ENCODE assay signal across 16 cellular contexts in the genomic region with DNA sequence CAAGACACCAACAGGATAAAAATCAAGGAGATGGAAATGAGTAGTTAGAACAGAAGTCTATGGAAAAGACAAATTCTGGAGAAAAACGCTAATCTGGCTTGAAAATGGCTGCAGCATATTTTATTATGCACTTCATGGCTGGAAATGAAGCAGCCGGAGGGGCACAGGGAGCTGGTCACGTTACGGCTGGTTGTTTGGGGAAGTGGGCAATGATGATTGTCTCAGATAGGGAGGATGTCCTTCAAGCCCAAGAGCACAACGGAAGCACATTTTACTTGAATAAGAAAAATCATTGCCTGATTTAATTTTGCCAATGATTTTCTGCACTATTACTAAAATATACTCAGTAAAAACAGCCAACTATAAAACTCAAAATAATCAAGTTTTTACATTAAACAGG. TPM values are rescaled to one million over a fixed set of nuclear protein-coding genes. Genes with fewer than 3 reads are reported as not detected.
DNase-seq lines count a peak whose midpoint lies in the region; ATAC-seq and TF ChIP-seq lines count a peak whose summit lies in the region.
"Had no signal": no experiment of that assay in that cellular context is flagged by ENCODE, and none has a peak within 500 bp of the region (broad histone marks: within the 10 kb centered on the region; RNA-seq: fewer than 3 reads in every experiment).

No MANE protein-coding gene starts in this region.

- H2AFZ ChIP-seq in GM23338 (0 out of 2 replicates have a peak overlapping the region, but pooled peaks have one; percentile 29), OCI-LY3 (ENCODE audit: low read depth, low read length) (no peak overlapping the region), GM23248 (no peak overlapping the region)

- ATAC-seq in GM23338 (no peak), HG02798 (IDR thresholded peaks at IDR 0.05; ENCODE audit: poor library complexity, unreplicated experiment) (no peak), SK-N-SH treated with all-trans-retinoic acid at 6 μM for 48 hours (no peak)
- ATAC-seq: HepG2 had no signal

- no peak for DNase-seq in GM23338 (ENCODE audit: low spot score)
- DNase-seq in dorsolateral prefrontal cortex: no peak
- no peak for DNase-seq in neural crest cell (ENCODE audit: low read depth, low spot score)
- DNase-seq in GM23248: no peak
- no peak for DNase-seq in NCI-H2196 treated with DMSO at 0.1 percent for 48 hours (lab: John Stamatoyannopoulos, UW; ENCODE audit: unreplicated experiment)
- DNase-seq: AML-193; CD4-positive, CD25-positive, alpha-beta regulatory T cell; DND-41; GF-D8; GOT3; MV-4-11; NCI-H146 had no signal

- no peaks in the 10 kb centered on the region for H4K20me1 ChIP-seq in GM23338 (replicated peaks; ENCODE audit: insufficient read depth)
- no peaks in the 10 kb centered on the region for H4K20me1 ChIP-seq in OCI-LY3 (ENCODE audit: insufficient read depth, low read length)
- no peaks in the 10 kb centered on the region for H4K20me1 ChIP-seq in GM23248 (ENCODE audit: insufficient read depth)

- in situ Hi-C loops in GM23248 (cut with MboI): no loop called here

- H3K4me3 ChIP-seq in GM23338 (no peak overlapping the region), OCI-LY3 (ENCODE audit: low read length) (no peak overlapping the region), dorsolateral prefrontal cortex (peak overlapping the region in 2 of 59 donors; percentile 5 to 12), GM23248 (no peak overlapping the region)

- WGBS in GM23248 (ENCODE audit: low coverage in 1 of 2, low lambda C conversion rate in 2 of 2, missing lambda C conversion rate in 2 of 2), 2 experiments: 83% methylated on average over 5 of the region's 5 CpGs

- H3K9ac ChIP-seq in OCI-LY3 (ENCODE audit: low read length) (no peak overlapping the region), GM23248 (no peak overlapping the region)

- H3K4me2 ChIP-seq in GM23338 (0 out of 2 replicates have a peak overlapping the region, but pooled peaks have one; percentile 11), OCI-LY3 (ENCODE audit: low read length) (0 out of 2 replicates have a peak overlapping the region, but pooled peaks have one; percentile 15), GM23248 (ENCODE audit: unreplicated experiment) (no peak overlapping the region)

- H3K4me3 Mint-ChIP-seq in GM23338: no peak overlapping the region
- no peak overlapping the region for H3K4me3 Mint-ChIP-seq in neural crest cell
- H3K4me3 Mint-ChIP-seq: CD4-positive, CD25-positive, alpha-beta regulatory T cell had no signal

- peaks cover 26% of the 10 kb centered on the region for H3K4me1 Mint-ChIP-seq in GM23338
- peaks cover 20% of the 10 kb centered on the region for H3K4me1 Mint-ChIP-seq in neural crest cell
- H3K4me1 Mint-ChIP-seq: CD4-positive, CD25-positive, alpha-beta regulatory T cell had no signal

- H3K9me3 Mint-ChIP-seq in GM23338 (no peaks in the 10 kb centered on the region), neural crest cell (no peaks in the 10 kb centered on the region)

- intact Hi-C loops in dorsolateral prefrontal cortex (cut with DNase I): no loop called here

- H3K27ac ChIP-seq in GM23338 (ENCODE audit: low read depth) (no peak overlapping the region), OCI-LY3 (ENCODE audit: low read length) (no peak overlapping the region), dorsolateral prefrontal cortex (peak overlapping the region in 35 of 59 donors; percentile 3 to 71 (median 37)), GM23248 (no peak overlapping the region)

- H3K36me3 ChIP-seq in GM23338 (ENCODE audit: insufficient read depth) (no peaks in the 10 kb centered on the region), OCI-LY3 (replicated peaks; ENCODE audit: low read depth, low read length) (no peaks in the 10 kb centered on the region), GM23248 (ENCODE audit: low read depth) (no peaks in the 10 kb centered on the region)

- H3K9me2 ChIP-seq in GM23338 (ENCODE audit: insufficient read depth) (0 out of 2 replicates have a peak, but pooled peaks cover 3% of the 10 kb centered on the region), GM23248 (ENCODE audit: insufficient read depth) (no peaks in the 10 kb centered on the region)

- TF ChIP-seq CTCF in GM23338 (conservative IDR thresholded peaks at IDR 0.05; ENCODE audit: low read depth in 2 of 2): no peak
- TF ChIP-seq CTCF in OCI-LY3 (IDR thresholded peaks at IDR 0.05; ENCODE audit: low read depth, low read length): no peak
- no peak for TF ChIP-seq CTCF in dorsolateral prefrontal cortex (IDR thresholded peaks at IDR 0.05 in 54 of 56, conservative IDR thresholded peaks at IDR 0.05 in 2 of 56; ENCODE audit: low read depth in 1 of 56, partially characterized antibody in 56 of 56)
- no peak for TF ChIP-seq CTCF in neural crest cell (conservative IDR thresholded peaks at IDR 0.05)

- H3K27me3 Mint-ChIP-seq in GM23338 (ENCODE audit: insufficient read depth, low read depth, poor library complexity) (no peaks in the 10 kb centered on the region), neural crest cell (ENCODE audit: low read depth) (no peaks in the 10 kb centered on the region)
- H3K27me3 Mint-ChIP-seq: CD4-positive, CD25-positive, alpha-beta regulatory T cell had no signal

- H3K79me2 ChIP-seq in GM23338 (replicated peaks; ENCODE audit: insufficient read depth) (no peaks in the 10 kb centered on the region), OCI-LY3 (ENCODE audit: low read length) (no peaks in the 10 kb centered on the region), GM23248 (ENCODE audit: insufficient read depth) (no peaks in the 10 kb centered on the region)

- H3K9me3 ChIP-seq in OCI-LY3 (ENCODE audit: insufficient read depth, low read length) (no peaks in the 10 kb centered on the region), GM23248 (ENCODE audit: low read depth) (no peaks in the 10 kb centered on the region)

- H3K4me1 ChIP-seq in GM23338 (ENCODE audit: insufficient read depth) (peaks cover 12% of the 10 kb centered on the region), OCI-LY3 (ENCODE audit: low read length) (no peaks in the 10 kb centered on the region), GM23248 (ENCODE audit: insufficient read depth) (no peaks in the 10 kb centered on the region)

- H3K27ac Mint-ChIP-seq in GM23338 (peak overlapping the region; percentile 46; the same call in 1 of the 2 replicates), neural crest cell (ENCODE audit: unreplicated experiment) (peak overlapping the region; percentile 87)
- H3K27ac Mint-ChIP-seq: CD4-positive, CD25-positive, alpha-beta regulatory T cell had no signal

- no peaks in the 10 kb centered on the region for H3K27me3 ChIP-seq in GM23338 (ENCODE audit: insufficient read depth)
- H3K27me3 ChIP-seq in OCI-LY3 (ENCODE audit: low read depth, low read length): no peaks in the 10 kb centered on the region
- no peaks in the 10 kb centered on the region for H3K27me3 ChIP-seq in dorsolateral prefrontal cortex
- no peaks in the 10 kb centered on the region for H3K27me3 ChIP-seq in GM23248 (replicated peaks; ENCODE audit: insufficient read depth)

- no peaks in the 10 kb centered on the region for H3K36me3 Mint-ChIP-seq in GM23338 (ENCODE audit: low read depth)
- no peaks in the 10 kb centered on the region for H3K36me3 Mint-ChIP-seq in neural crest cell (ENCODE audit: low read depth)
- H3K36me3 Mint-ChIP-seq: CD4-positive, CD25-positive, alpha-beta regulatory T cell had no signal

- no peaks in the 10 kb centered on the region for H3F3A ChIP-seq in GM23338 (replicated peaks; ENCODE audit: low read depth)
- H3F3A ChIP-seq in GM23248 (ENCODE audit: insufficient read depth): no peaks in the 10 kb centered on the region

TF ChIP-seq in GM23338, 12 proteins besides CTCF, POLR2A, EP300 and RAD21 (continues in another document):
- no peak for TF ChIP-seq CREB1 (CRISPR knock-in tag; IDR thresholded peaks at IDR 0.05; ENCODE audit: low read depth)
- TF ChIP-seq JUNB (IDR thresholded peaks at IDR 0.05; ENCODE audit: unreplicated experiment): no peak
- TF ChIP-seq EZH2phosphoT487 (IDR thresholded peaks at IDR 0.05; ENCODE audit: unreplicated experiment): no peak
- TF ChIP-seq EZH2 (IDR thresholded peaks at IDR 0.05; ENCODE audit: low read depth, unreplicated experiment): no peak

TF ChIP-seq in SK-N-SH treated with all-trans-retinoic acid at 6 μM for 48 hours, 23 proteins besides CTCF, POLR2A, EP300 and RAD21:
- TF ChIP-seq ZC3H10 (CRISPR knock-in tag; IDR thresholded peaks at IDR 0.05): no peak

RNA-seq across cellular contexts. Expression of a gene that starts 27.2 kb away (rescaled TPM):
- 8.1 and 10.3 TPM in 2 replicates for total RNA-seq in GM23338 (2014; rRNA removed; shearing (Covaris generic))
- polyA plus RNA-seq in GM23338 (2016; fragmentation: Nextera tagmentation; extraction: Ambion mirVana) (2.6 and 3.6 TPM in 2 replicates), GM23248 (2016; fragmentation: Nextera tagmentation; extraction: Ambion mirVana) (0.73 and 1.1 TPM in 2 replicates)
- total RNA-seq in dorsolateral prefrontal cortex (100 to 1,000 TPM; 218 to 700 (median 498) TPM), neural crest cell (56.9 and 62.2 TPM in 2 replicates)
- 0.89 and 1.3 TPM in 2 replicates for total RNA-seq in GM23248 (2014; rRNA removed; shearing (Covaris generic))
- total RNA-seq: HepG2 had no signal
- polyA plus RNA-seq: CD4-positive, CD25-positive, alpha-beta regulatory T cell; HepG2 had no signal

Comparison
In these comparisons a context has a peak if more than half of its experiments do, and no peak if none do; other contexts are left out.
1. H3K27ac ChIP-seq: peak in dorsolateral prefrontal cortex (35 of 59); none in GM23338 (single experiment), OCI-LY3 (single experiment) and GM23248 (single experiment).